ENCODE assay signal across 21 cellular contexts in the genomic region with DNA sequence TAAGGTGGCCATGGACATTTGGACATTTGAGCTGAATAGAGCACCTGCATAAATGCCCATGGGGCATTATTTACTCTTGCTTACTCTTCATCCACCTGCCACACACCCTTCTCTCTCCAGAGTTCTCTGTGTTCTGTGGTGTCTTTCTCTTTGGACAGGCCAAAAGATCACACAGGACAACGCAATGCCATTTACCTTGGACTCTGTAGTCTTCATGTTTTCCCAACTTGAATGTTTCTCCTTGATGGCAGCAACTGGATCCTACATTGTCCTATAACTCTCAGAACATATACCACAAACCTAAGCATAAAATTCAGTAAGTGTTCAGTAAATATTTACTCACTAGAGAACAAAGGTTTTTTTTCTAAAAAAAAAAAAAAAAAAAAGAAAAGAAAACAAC. TPM values are rescaled to one million over a fixed set of nuclear protein-coding genes. Genes with fewer than 3 reads are reported as not detected.
"Had no signal": no experiment of that assay in that cellular context is flagged by ENCODE, and none has a peak within 500 bp of the region (broad histone marks: within the 10 kb centered on the region; RNA-seq: fewer than 3 reads in every experiment).

No MANE protein-coding gene starts in this region.

- ATAC-seq: K562, Panc1, T-cell had no signal

- H3K4me3 ChIP-seq: K562 had no signal

- H3K27ac ChIP-seq: KMS-11, RWPE1 had no signal

- FAIRE-seq: K562 had no signal

- H3K4me2 ChIP-seq: KMS-11, SK-N-SH had no signal

- H3K9ac ChIP-seq: KMS-11, SK-N-SH had no signal

- DNase-seq: Kasumi-1, MM.1S, NCI-H1092 treated with DMSO at 0.1 percent for 48 hours, NCI-H1436, NCI-H187, NCI-H2029, NCI-H2081 treated with DMSO at 0.1 percent for 48 hours, NCI-H2171, NCI-H226, NCI-H446, NCI-H510A, NCI-H524 treated with DMSO at 0.1 percent for 48 hours, NCI-H82, SK-N-SH, SW 1271, T-cell had no signal

RNA-seq across cellular contexts. Expression of a gene that starts 41.7 kb away (rescaled TPM):
- total RNA-seq: T-cell had no signal
- polyA plus RNA-seq: IgD-negative memory B cell had no signal
